In genomic region chr17:42337442-42337841, GRCh38 we compare ENCODE assay signal across 9 cellular contexts. TPM values are rescaled to one million over a fixed set of nuclear protein-coding genes. Genes with fewer than 3 reads are reported as not detected.
DNase-seq lines count a peak whose midpoint lies in the region; ATAC-seq lines count a peak whose summit lies in the region.
"Had no signal": no experiment of that assay in that cellular context is flagged by ENCODE, and none has a peak within 500 bp of the region (broad histone marks: within the 10 kb centered on the region; RNA-seq: fewer than 3 reads in every experiment).

No MANE protein-coding gene starts in this region.

- DNase-seq in activated gamma-delta T cell treated with Interleukin-2 at 50 U/mL for 16 hours: peak; percentile 43
- DNase-seq in activated gamma-delta T cell (lab: John Stamatoyannopoulos, UW): no peak
- DNase-seq in activated CD4-positive, alpha-beta T cell treated with anti-CD3 and anti-CD28 coated beads, Interleukin-2, amount 10 ng/mL, durations not matched to agents 24 days and 14 days: peak; percentile 95
- peak; percentile 29 for DNase-seq in fibroblast of the conjunctiva (ENCODE audit: low read depth)
- DNase-seq in NCI-H748 treated with DMSO at 0.1 percent for 48 hours (lab: John Stamatoyannopoulos, UW): no peak
- no peak for DNase-seq in NCI-H2227 treated with DMSO at 0.1 percent for 48 hours (lab: John Stamatoyannopoulos, UW)
- no peak for DNase-seq in dermis blood vessel endothelial cell
- DNase-seq: heart right ventricle had no signal

- H3K4me1 Mint-ChIP-seq in activated CD4-positive, alpha-beta T cell treated with anti-CD3 and anti-CD28 coated beads, Interleukin-2, amount 10 ng/mL, durations not matched to agents 24 days and 14 days: peaks cover 65% of the 10 kb centered on the region

- H3K27ac Mint-ChIP-seq in activated CD4-positive, alpha-beta T cell treated with anti-CD3 and anti-CD28 coated beads, Interleukin-2, amount 10 ng/mL, durations not matched to agents 24 days and 14 days: peak overlapping the region; percentile 93

- no peaks in the 10 kb centered on the region for H3K9me3 Mint-ChIP-seq in activated CD4-positive, alpha-beta T cell treated with anti-CD3 and anti-CD28 coated beads, Interleukin-2, amount 10 ng/mL, durations not matched to agents 24 days and 14 days

- H3K36me3 Mint-ChIP-seq in activated CD4-positive, alpha-beta T cell treated with anti-CD3 and anti-CD28 coated beads, Interleukin-2, amount 10 ng/mL, durations not matched to agents 24 days and 14 days (ENCODE audit: low read depth): peaks cover 71% of the 10 kb centered on the region

- ATAC-seq in HG03139 (IDR thresholded peaks at IDR 0.05; ENCODE audit: unreplicated experiment): no peak

- intact Hi-C loops in activated CD4-positive, alpha-beta T cell treated with anti-CD3 and anti-CD28 coated beads, Interleukin-2, amount 10 ng/mL, durations not matched to agents 24 days and 14 days (cut with micrococcal nuclease): loop anchor here (1.0 to 2.0 kb wide), 4 partner anchors 15 to 68 kb away; partner anchors contain the start of gene STAT3

- H3K27me3 Mint-ChIP-seq in activated CD4-positive, alpha-beta T cell treated with anti-CD3 and anti-CD28 coated beads, Interleukin-2, amount 10 ng/mL, durations not matched to agents 24 days and 14 days: no peaks in the 10 kb centered on the region

- peak overlapping the region; percentile 67 for H3K4me3 Mint-ChIP-seq in activated CD4-positive, alpha-beta T cell treated with anti-CD3 and anti-CD28 coated beads, Interleukin-2, amount 10 ng/mL, durations not matched to agents 24 days and 14 days

RNA-seq across cellular contexts. Expression of gene STAT5A, which starts 49.1 kb away (rescaled TPM):
- total RNA-seq in activated CD4-positive, alpha-beta T cell treated with anti-CD3 and anti-CD28 coated beads, Interleukin-2, amount 10 ng/mL, durations not matched to agents 24 days and 14 days: 346 and 348 TPM in 2 replicates
- total RNA-seq in dermis blood vessel endothelial cell: 51.4 and 60.2 TPM in 2 replicates

RNA-seq across cellular contexts. Expression of gene STAT3, which starts 50.8 kb away (rescaled TPM):
- 252 and 258 TPM in 2 replicates for total RNA-seq in activated CD4-positive, alpha-beta T cell treated with anti-CD3 and anti-CD28 coated beads, Interleukin-2, amount 10 ng/mL, durations not matched to agents 24 days and 14 days
- total RNA-seq in dermis blood vessel endothelial cell: 131 and 179 TPM in 2 replicates

Comparison
In these comparisons a context has a peak if more than half of its experiments do, and no peak if none do; other contexts are left out.
1. DNase-seq: peak in activated gamma-delta T cell treated with Interleukin-2 at 50 U/mL for 16 hours (single experiment), activated CD4-positive, alpha-beta T cell treated with anti-CD3 and anti-CD28 coated beads, Interleukin-2, amount 10 ng/mL, durations not matched to agents 24 days and 14 days (single experiment) and fibroblast of the conjunctiva (single experiment); none in activated gamma-delta T cell (single experiment), NCI-H748 treated with DMSO at 0.1 percent for 48 hours (single experiment), NCI-H2227 treated with DMSO at 0.1 percent for 48 hours (single experiment) and dermis blood vessel endothelial cell (single experiment).